Comparison of ENCODE assay signal across 13 cellular contexts in the genomic region with DNA sequence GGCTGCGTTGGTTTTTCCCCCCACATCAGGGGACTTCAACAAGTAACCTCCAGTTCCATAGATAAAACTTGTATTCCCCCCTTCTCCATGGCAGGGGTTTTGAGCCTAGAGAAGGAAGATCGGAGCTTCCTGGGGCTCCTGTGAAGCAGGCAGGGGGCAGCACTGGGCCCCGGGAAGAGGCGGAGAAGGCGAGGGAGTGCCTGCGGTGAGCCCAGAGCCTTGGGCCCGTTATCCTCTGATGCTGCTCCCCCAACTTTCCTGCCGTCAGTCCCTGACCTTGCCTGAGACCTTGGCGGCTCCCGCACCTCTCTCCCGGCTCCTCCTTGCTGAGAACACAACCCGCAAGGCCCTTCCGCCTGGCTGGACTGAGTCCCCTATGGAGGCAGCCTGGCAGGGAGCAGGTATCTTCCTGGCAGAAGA. TPM values are rescaled to one million over a fixed set of nuclear protein-coding genes. Genes with fewer than 3 reads are reported as not detected.
DNase-seq lines count a peak whose midpoint lies in the region; ATAC-seq and TF ChIP-seq lines count a peak whose summit lies in the region.
"Had no signal": no experiment of that assay in that cellular context is flagged by ENCODE, and none has a peak within 500 bp of the region (broad histone marks: within the 10 kb centered on the region; RNA-seq: fewer than 3 reads in every experiment).

No MANE protein-coding gene starts in this region.

- ATAC-seq in heart right ventricle (no peak), Right ventricle myocardium inferior (no peak), upper lobe of right lung (no peak)
- no peak for ATAC-seq in stimulated activated naive B cell treated with anti-CD40 and anti-IgM and Interleukin-4, amounts not matched to agents 10 μg/mL and 1 μg/mL and 100 μg/mL, for 72 hours (replicated peaks)

- no peak overlapping the region for H3K27ac Mint-ChIP-seq in stimulated activated naive B cell treated with anti-CD40 and anti-IgM and Interleukin-4, amounts not matched to agents 10 μg/mL and 1 μg/mL and 100 μg/mL, for 72 hours

- H3K27me3 ChIP-seq in heart right ventricle: peaks cover 0 to 16% (median 0%) of the 10 kb centered on the region in 7 donors
- H3K27me3 ChIP-seq in WERI-Rb-1 (ENCODE audit: insufficient read depth, low read depth, severe bottlenecking): no peaks in the 10 kb centered on the region
- H3K27me3 ChIP-seq in upper lobe of right lung: peaks cover 18% of the 10 kb centered on the region
- H3K27me3 ChIP-seq in prostate gland (replicated peaks; ENCODE audit: insufficient read depth): no peaks in the 10 kb centered on the region

- H3K9me3 Mint-ChIP-seq in stimulated activated naive B cell treated with anti-CD40 and anti-IgM and Interleukin-4, amounts not matched to agents 10 μg/mL and 1 μg/mL and 100 μg/mL, for 72 hours: peaks cover 0 to 3% of the 10 kb centered on the region in 2 donors

- H3K4me1 ChIP-seq in heart right ventricle (peaks cover 3 to 68% (median 47%) of the 10 kb centered on the region in 9 donors), upper lobe of right lung (peaks cover 24% of the 10 kb centered on the region), prostate gland (replicated peaks) (no peaks in the 10 kb centered on the region)

- H3K27ac ChIP-seq in heart right ventricle: peak overlapping the region in 6 of 10 donors; percentile 85 to 94 (median 93)
- no peak overlapping the region for H3K27ac ChIP-seq in WERI-Rb-1
- no peak overlapping the region for H3K27ac ChIP-seq in upper lobe of right lung
- no peak overlapping the region for H3K27ac ChIP-seq in prostate gland
- H3K27ac ChIP-seq: VCaP had no signal

- WGBS in heart right ventricle, 2 donors: 47 to 58% methylated on average over 13 of the region's 13 CpGs
- 83% methylated on average over 13 of the region's 13 CpGs for WGBS in prostate gland

- peak overlapping the region in 1 of 2 donors; percentile 99 for H3K4me3 Mint-ChIP-seq in stimulated activated naive B cell treated with anti-CD40 and anti-IgM and Interleukin-4, amounts not matched to agents 10 μg/mL and 1 μg/mL and 100 μg/mL, for 72 hours

- H3K4me1 Mint-ChIP-seq in stimulated activated naive B cell treated with anti-CD40 and anti-IgM and Interleukin-4, amounts not matched to agents 10 μg/mL and 1 μg/mL and 100 μg/mL, for 72 hours: peaks cover 32 to 50% of the 10 kb centered on the region in 2 donors

- H3K27me3 Mint-ChIP-seq in stimulated activated naive B cell treated with anti-CD40 and anti-IgM and Interleukin-4, amounts not matched to agents 10 μg/mL and 1 μg/mL and 100 μg/mL, for 72 hours: peaks cover 0 to 6% of the 10 kb centered on the region in 2 donors

- intact Hi-C loops in heart right ventricle (cut with DNase I): loop anchor here in 1 of 10 donors (5.0 kb wide), 1 partner anchor 142 kb away; no protein-coding TSS in a partner anchor
- intact Hi-C loops in Right ventricle myocardium inferior (cut with DNase I): loop anchor here (5.0 kb wide), 1 partner anchor 172 kb away; no protein-coding TSS in a partner anchor
- intact Hi-C loops in upper lobe of right lung (cut with DNase I): no loop called here
- intact Hi-C loops in prostate gland (cut with DNase I): no loop called here

- DNase-seq in heart right ventricle: peak in 1 of 2 donors; percentile 30
- DNase-seq in Right ventricle myocardium inferior (ENCODE audit: missing footprints): no peak
- no peak for DNase-seq in WERI-Rb-1
- DNase-seq in left kidney (ENCODE audit: low read depth, low spot score): peak; percentile 50
- DNase-seq in upper lobe of right lung: peak; percentile 63
- no peak for DNase-seq in medulla oblongata (ENCODE audit: extremely low spot score)
- DNase-seq in prostate gland (ENCODE audit: low spot score): no peak
- DNase-seq in stimulated activated naive B cell treated with anti-CD40 and anti-IgM and Interleukin-4, amounts not matched to agents 10 μg/mL and 1 μg/mL and 100 μg/mL, for 72 hours: no peak
- DNase-seq: activated gamma-delta T cell, COR-L47, NCI-H1417 treated with DMSO at 0.1 percent for 48 hours had no signal

- peaks cover 6 to 10% of the 10 kb centered on the region in 2 donors for H3K36me3 Mint-ChIP-seq in stimulated activated naive B cell treated with anti-CD40 and anti-IgM and Interleukin-4, amounts not matched to agents 10 μg/mL and 1 μg/mL and 100 μg/mL, for 72 hours

- no peaks in the 10 kb centered on the region for H3K9me3 ChIP-seq in heart right ventricle
- H3K9me3 ChIP-seq in WERI-Rb-1 (ENCODE audit: severe bottlenecking): peaks cover 2% of the 10 kb centered on the region
- H3K9me3 ChIP-seq in upper lobe of right lung: no peaks in the 10 kb centered on the region
- no peaks in the 10 kb centered on the region for H3K9me3 ChIP-seq in prostate gland

- H3K36me3 ChIP-seq in heart right ventricle (no peaks in the 10 kb centered on the region), WERI-Rb-1 (no peaks in the 10 kb centered on the region), upper lobe of right lung (no peaks in the 10 kb centered on the region), prostate gland (no peaks in the 10 kb centered on the region)

- TF ChIP-seq CTCF in heart right ventricle (IDR thresholded peaks at IDR 0.05): peak in 7 of 9 donors; percentile 1 to 53 (median 36)
- peak; percentile 48 for TF ChIP-seq CTCF in WERI-Rb-1 (IDR thresholded peaks at IDR 0.05; ENCODE audit: low read depth, low read length)
- TF ChIP-seq CTCF in upper lobe of right lung (IDR thresholded peaks at IDR 0.05): no peak
- TF ChIP-seq CTCF in prostate gland (IDR thresholded peaks at IDR 0.05): no peak

- H3K4me3 ChIP-seq in heart right ventricle (peak overlapping the region in 2 of 10 donors; percentile 11 to 76), WERI-Rb-1 (ENCODE audit: low read depth, low read length) (no peak overlapping the region), upper lobe of right lung (no peak overlapping the region), prostate gland (no peak overlapping the region)

- no peak for TF ChIP-seq POLR2A in prostate gland (IDR thresholded peaks at IDR 0.05)

RNA-seq across cellular contexts. Expression of a gene that starts 2.5 kb away (rescaled TPM):
- total RNA-seq in heart right ventricle (100 to 1,000 TPM in 1 of 10 donors, 10 to 100 TPM in 9; 39.4 to 109 (median 53.8) TPM), Right ventricle myocardium inferior (67.7 TPM), upper lobe of right lung (3.9 TPM), prostate gland (10 to 100 TPM; 10.2 to 24.8 TPM)
- polyA plus RNA-seq in heart right ventricle: 10 to 100 TPM; 60.6 to 80.7 TPM

RNA-seq across cellular contexts. Expression of a gene that starts 18.0 kb away (rescaled TPM):
- total RNA-seq in heart right ventricle (not detected), Right ventricle myocardium inferior (not detected), upper lobe of right lung (150 TPM), prostate gland (1 to 10 TPM; 2.4 to 4.8 TPM)
- under 1 TPM in 1 of 2 donors, not detected in 1; 0.03 TPM for polyA plus RNA-seq in heart right ventricle
- total RNA-seq: mononuclear cell had no signal

RNA-seq across cellular contexts. Expression of a gene that starts 34.6 kb away (rescaled TPM):
- total RNA-seq in heart right ventricle (1 to 10 TPM in 1 of 10 donors, under 1 TPM in 4, not detected in 5; 0.51 to 1.3 (median 0.81) TPM), Right ventricle myocardium inferior (0.87 TPM), upper lobe of right lung (0.87 TPM), prostate gland (1 to 10 TPM; 3.4 to 9.4 TPM)
- 1 to 10 TPM; 1.6 to 7.2 TPM for polyA plus RNA-seq in heart right ventricle
- total RNA-seq: mononuclear cell had no signal

Comparison
In these comparisons a context has a peak if more than half of its experiments do, and no peak if none do; other contexts are left out.
1. DNase-seq: peak in left kidney (single experiment) and upper lobe of right lung (single experiment); none in Right ventricle myocardium inferior (single experiment), WERI-Rb-1 (single experiment), medulla oblongata (single experiment), prostate gland (single experiment) and stimulated activated naive B cell treated with anti-CD40 and anti-IgM and Interleukin-4, amounts not matched to agents 10 μg/mL and 1 μg/mL and 100 μg/mL, for 72 hours (single experiment).
2. H3K27ac ChIP-seq: peak in heart right ventricle (6 of 10); none in WERI-Rb-1 (single experiment), upper lobe of right lung (single experiment) and prostate gland (0 of 2).
3. CTCF ChIP-seq: peak in heart right ventricle (7 of 9) and WERI-Rb-1 (single experiment); none in upper lobe of right lung (single experiment) and prostate gland (0 of 4).
4. RNA of a gene that starts 18.0 kb away (total RNA-seq): 150 TPM in upper lobe of right lung (single experiment); 2.4 to 4.8 TPM in prostate gland, not detected in heart right ventricle and not detected in Right ventricle myocardium inferior (single experiment); every median in the first group is over 10 times any median in the second.